ENCODE assay signal across 8 cellular contexts in the genomic region with DNA sequence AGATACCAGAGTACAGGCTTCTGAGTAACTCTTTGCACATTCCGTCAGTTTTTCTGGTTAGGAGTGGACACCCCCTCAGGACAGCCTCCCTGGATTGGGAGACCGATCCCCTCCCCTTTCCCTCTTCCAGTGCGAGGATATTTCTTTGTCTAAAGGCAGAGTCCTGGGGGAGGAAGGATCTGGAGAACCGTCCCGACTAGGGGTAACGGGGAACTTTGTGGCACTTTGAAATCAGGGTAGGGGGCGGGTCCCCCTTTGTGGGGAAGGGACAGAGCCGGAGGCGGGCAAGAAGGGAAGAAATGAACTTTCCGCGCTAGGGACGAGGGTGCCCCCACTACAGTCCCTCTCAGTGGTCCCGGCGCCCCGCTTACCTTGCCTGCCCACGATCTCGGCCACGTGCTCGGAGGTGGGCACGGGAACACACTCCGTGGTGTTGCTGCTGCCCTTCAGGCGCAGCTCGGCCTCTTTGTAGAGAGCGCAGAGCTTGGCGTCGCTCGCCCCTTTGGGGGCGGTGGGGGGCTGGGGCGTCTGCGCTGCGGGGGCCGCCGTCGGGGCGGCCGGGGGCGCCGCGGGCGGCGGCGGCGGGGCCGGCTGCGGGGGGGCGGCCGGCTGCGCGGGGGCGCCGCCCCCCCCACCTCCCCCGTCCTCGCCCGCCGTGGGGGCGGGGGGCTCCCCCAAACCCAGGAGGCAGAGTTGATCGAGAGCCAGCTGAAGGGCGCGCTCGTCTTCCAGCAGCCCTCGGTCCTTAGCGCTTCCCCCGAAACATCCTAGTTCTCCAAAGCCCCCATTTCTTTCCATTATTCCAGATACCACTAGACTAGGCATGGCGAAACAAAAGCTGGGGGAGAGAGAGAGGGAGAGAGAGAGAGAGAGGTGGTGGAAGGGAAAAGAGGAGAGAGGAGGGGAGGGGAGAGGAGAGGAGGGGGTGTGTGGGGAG. TPM values are rescaled to one million over a fixed set of nuclear protein-coding genes. Genes with fewer than 3 reads are reported as not detected.
DNase-seq lines count a peak whose midpoint lies in the region; ATAC-seq, FAIRE-seq and TF ChIP-seq lines count a peak whose summit lies in the region.

No MANE protein-coding gene starts in this region.

- intact Hi-C loops in psoas muscle (cut with DNase I), result no loop called here

- H3K27me3 ChIP-seq in H1 (replicated peaks in 1 of 4; ENCODE audit: control insufficient read depth in 3 of 4, extremely low read depth in 1 of 4, insufficient read depth in 3 of 4, low read length in 3 of 4), result no peaks in the 10 kb centered on the region
- no peaks in the 10 kb centered on the region for H3K27me3 ChIP-seq in psoas muscle (ENCODE audit: insufficient read depth in 3 of 3, low read length in 2 of 3)

- ATAC-seq in psoas muscle, result peak in 1 of 4 donors; percentile 14
- no peak for ATAC-seq in HG02970 (IDR thresholded peaks at IDR 0.05; ENCODE audit: low FRiP score, unreplicated experiment)
- no peak for ATAC-seq in GM19463 (IDR thresholded peaks at IDR 0.05; ENCODE audit: unreplicated experiment)

- peak overlapping the region; percentile 87; the same call in 1 of the 2 replicates for H2BK12ac ChIP-seq in H1 (ENCODE audit: low read depth, low read length)

- H3K56ac ChIP-seq in H1 (replicated peaks; ENCODE audit: insufficient read length, low read depth, low read length), result peak overlapping the region; percentile 93

- no peak overlapping the region for H2BK15ac ChIP-seq in H1 (ENCODE audit: low read length)

- H3K27ac ChIP-seq in H1 (ENCODE audit: low read depth, low read length) (peak overlapping the region; percentile 86), psoas muscle (no peak overlapping the region)

- H3K36me3 ChIP-seq in ES-I3 (ENCODE audit: insufficient read depth, low read length) (no peaks in the 10 kb centered on the region), H1 (ENCODE audit: control insufficient read depth in 2 of 4, insufficient read depth in 4 of 4, low read length in 3 of 4) (peaks cover 0 to 14% (median 7%) of the 10 kb centered on the region in 4 experiments; a peak in 5 of 8 replicates), psoas muscle (ENCODE audit: insufficient read depth in 1 of 2, low read depth in 1 of 2) (no peaks in the 10 kb centered on the region)

- H3K14ac ChIP-seq in H1 (ENCODE audit: insufficient read length), result peak overlapping the region; percentile 78

- H3K4ac ChIP-seq in H1 (replicated peaks; ENCODE audit: insufficient read length, low read depth, low read length), result peak overlapping the region; percentile 87

- peak overlapping the region; percentile 60; the same call in 1 of the 2 replicates for H4K8ac ChIP-seq in H1 (ENCODE audit: extremely low read depth, insufficient read depth, low read length)

- POLR2A ChIA-PET in H1 (lab: Charles Lee; ENCODE audit: partially characterized antibody), result interaction anchor here (1.0 to 29.6 kb wide), 12 partner anchors 7 to 147 kb away, joined by 3 to 763 read pairs (median 12); a partner anchor contains a TSS

- WGBS in H1 (ENCODE audit: extremely low coverage in 1 of 2, insufficient coverage in 1 of 2, insufficient read length in 1 of 2, insufficient replicate concordance in 2 of 2, low coverage in 1 of 2, low lambda C conversion rate in 2 of 2, missing lambda C conversion rate in 1 of 2), 2 experiments, result 2% methylated on average over 20 of the region's 64 CpGs; no CpG with 5 or more reads in 1 of the 2 experiments
- 7 to 11% (median 10%) methylated on average over 34 to 62 of the region's 64 CpGs for WGBS in psoas muscle, 3 donors

- H4K5ac ChIP-seq in H1 (ENCODE audit: insufficient read length, low read depth, low read length), result peak overlapping the region; percentile 97

- H3K9me3 ChIP-seq in ES-I3 (ENCODE audit: control insufficient read depth, insufficient read depth, low read length), result no peaks in the 10 kb centered on the region
- H3K9me3 ChIP-seq in H1 (ENCODE audit: insufficient read depth in 2 of 2, low read depth in 1 of 2, low read length in 1 of 2), result no peaks in the 10 kb centered on the region
- H3K9me3 ChIP-seq in psoas muscle, result no peaks in the 10 kb centered on the region

- H3K4me2 ChIP-seq in H1 (ENCODE audit: insufficient read depth in 1 of 2, low read depth in 2 of 2, low read length in 2 of 2), result peak overlapping the region; percentile 76 to 79

- H3K79me1 ChIP-seq in H1 (ENCODE audit: low read depth, low read length), result peaks cover 14% of the 10 kb centered on the region

- 0 out of 2 replicates have a peak overlapping the region, but pooled peaks have one; percentile 17 for H2AK5ac ChIP-seq in H1 (ENCODE audit: low read depth, low read length)

- no peak for TF ChIP-seq CTCF in H1 (IDR thresholded peaks at IDR 0.05; ENCODE audit: control extremely low read depth in 1 of 3, insufficient read depth in 1 of 3, low read depth in 1 of 3, low read length in 3 of 3)
- TF ChIP-seq CTCF in psoas muscle (IDR thresholded peaks at IDR 0.05), result no peak

- H3K79me2 ChIP-seq in H1 (ENCODE audit: control insufficient read depth in 1 of 2, insufficient read depth in 2 of 2, low read length in 2 of 2), result peaks cover 19 to 72% of the 10 kb centered on the region in 2 experiments

- H3K23me2 ChIP-seq in H1 (ENCODE audit: low read depth, low read length), result peaks cover 14% of the 10 kb centered on the region

- no peak overlapping the region for H3K23ac ChIP-seq in H1 (ENCODE audit: insufficient read length)

- peaks cover 14 to 22% of the 10 kb centered on the region in 2 experiments for H4K20me1 ChIP-seq in H1 (replicated peaks in 1 of 2; ENCODE audit: control insufficient read depth in 1 of 2, insufficient read depth in 2 of 2, low read length in 2 of 2)

- peak overlapping the region; percentile 99 for H4K91ac ChIP-seq in H1 (replicated peaks; ENCODE audit: insufficient read length, low read length)

- no peak for FAIRE-seq in H1 (lab: Jason Lieb, UNC)

- 0 out of 2 replicates have a peak overlapping the region, but pooled peaks have one; percentile 34 for H2BK20ac ChIP-seq in H1 (ENCODE audit: low read length)

- peak; percentile 51 for DNase-seq in NCI-H345 treated with DMSO at 0.1 percent for 48 hours (lab: John Stamatoyannopoulos, UW; ENCODE audit: unreplicated experiment)
- DNase-seq in H1 (ENCODE audit: low read depth in 1 of 2, low spot score in 2 of 2), result no peak
- DNase-seq in psoas muscle, result no peak
- DNase-seq in NCI-H128 (lab: John Stamatoyannopoulos, UW; ENCODE audit: unreplicated experiment), result no peak
- DNase-seq in NCI-H2196 (lab: John Stamatoyannopoulos, UW; ENCODE audit: unreplicated experiment), result no peak

- H3K18ac ChIP-seq in H1 (ENCODE audit: extremely low read depth, low read length), result peak overlapping the region; percentile 97

- H3K4me3 ChIP-seq in H1 (ENCODE audit: extremely low read depth in 1 of 4, insufficient read depth in 2 of 4, low read depth in 3 of 4, low read length in 4 of 4), result peak overlapping the region; percentile 86 to 98 (median 94)
- peak overlapping the region; percentile 89 for H3K4me3 ChIP-seq in psoas muscle

- TF ChIP-seq RAD21 in H1 (IDR thresholded peaks at IDR 0.05 in 1 of 2, conservative IDR thresholded peaks at IDR 0.05 in 1 of 2; ENCODE audit: low read depth in 2 of 2, low read length in 2 of 2), result no peak

- H2BK5ac ChIP-seq in H1 (ENCODE audit: low read depth, low read length), result peak overlapping the region; percentile 98

- CTCF ChIA-PET in H1 (lab: Charles Lee; ENCODE audit: partially characterized antibody), result interaction anchor here (0.8 to 29.5 kb wide), 3 partner anchors 9 to 50 kb away, joined by 4 to 1994 read pairs (median 5); a partner anchor contains a TSS

- H2AFZ ChIP-seq in H1 (ENCODE audit: low read length), result no peak overlapping the region

- TF ChIP-seq POLR2A in H1 (IDR thresholded peaks at IDR 0.05; ENCODE audit: control extremely low read depth in 1 of 2, low read depth in 2 of 2, low read length in 2 of 2), result 0 out of 3 replicates have a peak, but pooled peaks of 1 of the 2 experiments have one; percentile 2

- H3K9ac ChIP-seq in ES-I3 (ENCODE audit: low read depth, low read length), result peak overlapping the region; percentile 85
- H3K9ac ChIP-seq in H1 (replicated peaks in 1 of 4; ENCODE audit: extremely low read depth in 1 of 4, low read depth in 3 of 4, low read length in 3 of 4), result peak overlapping the region; percentile 60 to 90 (median 76)

- H3K4me1 ChIP-seq in ES-I3 (ENCODE audit: insufficient read depth, low read length) (peaks cover 42% of the 10 kb centered on the region), H1 (replicated peaks in 1 of 4; ENCODE audit: control insufficient read depth in 3 of 4, insufficient read depth in 4 of 4, low read length in 3 of 4) (peaks cover 15 to 32% (median 19%) of the 10 kb centered on the region in 4 experiments), psoas muscle (peaks cover 3% of the 10 kb centered on the region)

- no peak for TF ChIP-seq EP300 in H1 (IDR thresholded peaks at IDR 0.05; ENCODE audit: borderline replicate concordance in 1 of 2, low read depth in 2 of 2, low read length in 2 of 2)

- peak overlapping the region; percentile 81 for H2BK120ac ChIP-seq in H1 (replicated peaks; ENCODE audit: low read depth, low read length)

RNA-seq across cellular contexts. Expression of a gene that starts 0.8 kb away (rescaled TPM):
- 52.4 and 54.7 TPM in 2 replicates for total RNA-seq in H1 (2021; fragmentation: NEBNext Ultra II Directional; extraction: Animal tissue kit (Norgen Biotek cat#: 25700))
- polyA plus RNA-seq in H1 (2011; rRNA removed) (34.1 and 43.5 TPM in 2 replicates), psoas muscle (under 1 TPM; 0.07 to 0.42 (median 0.22) TPM)
- polyA plus RNA-seq in H1 (2011; cell fraction: cytosol; rRNA removed), result 30.7 TPM
- polyA plus RNA-seq in H1 (2011; cell fraction: nucleus; rRNA removed), result 122 TPM
- polyA plus RNA-seq in H1 (2012, experiment 1 of 2), result 42.2 to 51.4 TPM (median 46.7 TPM) in 4 replicates
- 37.7 TPM for polyA plus RNA-seq in H1 (2012, experiment 2 of 2)
- 50.4 TPM for polyA plus RNA-seq in H1 (2013, experiment 1 of 2)
- polyA plus RNA-seq in H1 (2013, experiment 2 of 2), result 45.1 TPM
- polyA minus RNA-seq in H1 (2011; rRNA and poly(A)+ RNA removed), result 43.0 and 47.3 TPM in 2 replicates
- polyA minus RNA-seq in H1 (2011; cell fraction: cytosol; rRNA and poly(A)+ RNA removed), result 55.2 TPM
- 107 TPM for polyA minus RNA-seq in H1 (2011; cell fraction: nucleus; rRNA and poly(A)+ RNA removed)
- under 1 TPM; 0.06 to 0.28 (median 0.11) TPM for total RNA-seq in psoas muscle

RNA-seq across cellular contexts. Expression of a gene that starts 20.5 kb away (rescaled TPM):
- 34.8 and 38.5 TPM in 2 replicates for total RNA-seq in H1 (2021; fragmentation: NEBNext Ultra II Directional; extraction: Animal tissue kit (Norgen Biotek cat#: 25700))
- polyA plus RNA-seq in H1 (2011; rRNA removed) (98.2 and 117 TPM in 2 replicates), psoas muscle (under 1 TPM; 0.07 to 0.34 (median 0.13) TPM)
- polyA plus RNA-seq in H1 (2011; cell fraction: cytosol; rRNA removed), result 110 TPM
- 61.3 TPM for polyA plus RNA-seq in H1 (2011; cell fraction: nucleus; rRNA removed)
- 66.9 to 78.3 TPM (median 74.1 TPM) in 4 replicates for polyA plus RNA-seq in H1 (2012, experiment 1 of 2)
- 91.5 TPM for polyA plus RNA-seq in H1 (2012, experiment 2 of 2)
- polyA plus RNA-seq in H1 (2013, experiment 1 of 2), result 48.0 TPM
- 50.7 TPM for polyA plus RNA-seq in H1 (2013, experiment 2 of 2)
- 50.6 and 52.5 TPM in 2 replicates for polyA minus RNA-seq in H1 (2011; rRNA and poly(A)+ RNA removed)
- 24.8 TPM for polyA minus RNA-seq in H1 (2011; cell fraction: cytosol; rRNA and poly(A)+ RNA removed)
- polyA minus RNA-seq in H1 (2011; cell fraction: nucleus; rRNA and poly(A)+ RNA removed), result 19.2 TPM
- not detected for total RNA-seq in psoas muscle

RNA-seq across cellular contexts. Expression of a gene that starts 26.9 kb away (rescaled TPM):
- 50.5 and 54.7 TPM in 2 replicates for total RNA-seq in H1 (2021; fragmentation: NEBNext Ultra II Directional; extraction: Animal tissue kit (Norgen Biotek cat#: 25700))
- 122 and 131 TPM in 2 replicates for polyA plus RNA-seq in H1 (2011; rRNA removed)
- 109 TPM for polyA plus RNA-seq in H1 (2011; cell fraction: cytosol; rRNA removed)
- 74.9 TPM for polyA plus RNA-seq in H1 (2011; cell fraction: nucleus; rRNA removed)
- 77.2 to 105 TPM (median 92.7 TPM) in 4 replicates for polyA plus RNA-seq in H1 (2012, experiment 1 of 2)
- 70.5 TPM for polyA plus RNA-seq in H1 (2012, experiment 2 of 2)
- 63.5 TPM for polyA plus RNA-seq in H1 (2013, experiment 1 of 2)
- 69.2 TPM for polyA plus RNA-seq in H1 (2013, experiment 2 of 2)
- polyA minus RNA-seq in H1 (2011; rRNA and poly(A)+ RNA removed), result 18.2 and 23.3 TPM in 2 replicates
- polyA minus RNA-seq in H1 (2011; cell fraction: cytosol; rRNA and poly(A)+ RNA removed), result 14.1 TPM
- polyA minus RNA-seq in H1 (2011; cell fraction: nucleus; rRNA and poly(A)+ RNA removed), result 22.4 TPM
- total RNA-seq in psoas muscle, result 10 to 100 TPM; 46.1 to 63.9 (median 51.2) TPM
- 100 to 1,000 TPM in 1 of 3 donors, 10 to 100 TPM in 2; 89.0 to 101 (median 95.7) TPM for polyA plus RNA-seq in psoas muscle

RNA-seq across cellular contexts. Expression of a gene that starts 27.8 kb away (rescaled TPM):
- 37.7 and 39.8 TPM in 2 replicates for total RNA-seq in H1 (2021; fragmentation: NEBNext Ultra II Directional; extraction: Animal tissue kit (Norgen Biotek cat#: 25700))
- polyA plus RNA-seq in H1 (2011; rRNA removed) (47.8 and 52.0 TPM in 2 replicates), psoas muscle (10 to 100 TPM; 36.8 to 73.9 (median 55.5) TPM)
- polyA plus RNA-seq in H1 (2011; cell fraction: cytosol; rRNA removed), result 40.8 TPM
- 76.1 TPM for polyA plus RNA-seq in H1 (2011; cell fraction: nucleus; rRNA removed)
- polyA plus RNA-seq in H1 (2012, experiment 1 of 2), result 42.4 to 49.0 TPM (median 44.7 TPM) in 4 replicates
- polyA plus RNA-seq in H1 (2012, experiment 2 of 2), result 40.6 TPM
- polyA plus RNA-seq in H1 (2013, experiment 1 of 2), result 26.1 TPM
- polyA plus RNA-seq in H1 (2013, experiment 2 of 2), result 26.7 TPM
- 48.9 and 53.6 TPM in 2 replicates for polyA minus RNA-seq in H1 (2011; rRNA and poly(A)+ RNA removed)
- polyA minus RNA-seq in H1 (2011; cell fraction: cytosol; rRNA and poly(A)+ RNA removed), result 31.0 TPM
- 29.2 TPM for polyA minus RNA-seq in H1 (2011; cell fraction: nucleus; rRNA and poly(A)+ RNA removed)
- 10 to 100 TPM; 46.6 to 64.9 (median 53.1) TPM for total RNA-seq in psoas muscle

RNA-seq across cellular contexts. Expression of a gene that starts 33.1 kb away (rescaled TPM):
- total RNA-seq in H1 (2021; fragmentation: NEBNext Ultra II Directional; extraction: Animal tissue kit (Norgen Biotek cat#: 25700)), result 46.8 and 48.0 TPM in 2 replicates
- polyA plus RNA-seq in H1 (2011; rRNA removed) (25.8 and 38.3 TPM in 2 replicates), psoas muscle (100 to 1,000 TPM; 114 to 237 (median 138) TPM)
- polyA plus RNA-seq in H1 (2011; cell fraction: cytosol; rRNA removed), result 33.6 TPM
- polyA plus RNA-seq in H1 (2011; cell fraction: nucleus; rRNA removed), result 78.1 TPM
- 36.7 to 43.4 TPM (median 39.1 TPM) in 4 replicates for polyA plus RNA-seq in H1 (2012, experiment 1 of 2)
- polyA plus RNA-seq in H1 (2012, experiment 2 of 2), result 56.7 TPM
- 34.7 TPM for polyA plus RNA-seq in H1 (2013, experiment 1 of 2)
- 32.6 TPM for polyA plus RNA-seq in H1 (2013, experiment 2 of 2)
- polyA minus RNA-seq in H1 (2011; rRNA and poly(A)+ RNA removed), result 15.1 and 20.9 TPM in 2 replicates
- 33.7 TPM for polyA minus RNA-seq in H1 (2011; cell fraction: cytosol; rRNA and poly(A)+ RNA removed)
- polyA minus RNA-seq in H1 (2011; cell fraction: nucleus; rRNA and poly(A)+ RNA removed), result 28.1 TPM
- total RNA-seq in psoas muscle, result 100 to 1,000 TPM; 161 to 392 (median 291) TPM

Comparison
In these comparisons a context has a peak if more than half of its experiments do, and no peak if none do; other contexts are left out.
1. RNA of a gene that starts 0.8 kb away (total RNA-seq): 52.4 to 54.7 TPM in H1; 0.06 to 0.28 TPM in psoas muscle; every median in the first group is over 10 times any median in the second.
2. RNA of a gene that starts 20.5 kb away (total RNA-seq): 34.8 to 38.5 TPM in H1; not detected in psoas muscle; every median in the first group is over 10 times any median in the second.